8 cellular contexts compared by ENCODE assay signal in the genomic region with DNA sequence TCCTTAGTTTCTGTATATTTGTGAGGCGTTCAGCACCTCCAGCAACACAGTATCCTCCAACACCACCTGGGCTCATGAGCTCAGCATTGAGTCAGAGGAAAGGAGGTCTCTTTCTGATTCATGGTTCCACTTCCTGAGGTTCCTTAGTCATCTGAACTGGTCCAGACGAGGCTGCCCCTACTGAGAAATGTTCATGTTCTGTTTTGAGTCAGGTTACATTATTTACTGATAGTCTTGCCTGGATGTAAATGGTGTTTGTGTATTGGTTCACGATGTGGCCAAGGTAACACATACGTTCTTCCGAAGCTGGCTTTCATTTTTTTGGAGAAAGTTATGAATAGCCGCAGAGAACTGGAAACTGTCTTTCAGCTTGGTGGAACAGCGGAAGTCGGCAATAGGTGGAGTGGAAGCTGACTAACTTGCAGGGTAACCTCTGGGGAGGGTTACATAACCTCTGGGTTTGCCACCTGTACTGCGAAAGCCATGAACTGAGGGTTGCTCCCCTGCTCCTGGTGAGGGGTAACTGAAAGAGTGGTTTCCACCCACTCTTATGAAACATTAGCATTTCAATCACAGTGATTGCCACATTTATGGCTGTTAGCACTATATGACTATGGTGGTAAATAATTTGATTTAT. TPM values are rescaled to one million over a fixed set of nuclear protein-coding genes. Genes with fewer than 3 reads are reported as not detected.
A peak's percentile ranks its signal among the peaks of the same experiment; 100 is the strongest.
DNase-seq lines count a peak whose midpoint lies in the region; ATAC-seq, FAIRE-seq and TF ChIP-seq lines count a peak whose summit lies in the region.

No MANE protein-coding gene starts in this region.

- TF ChIP-seq POLR2A in GM12892 (IDR thresholded peaks at IDR 0.05; ENCODE audit: low read depth, low read length): no peak

- peak; percentile 75 for FAIRE-seq in GM12892 (lab: Jason Lieb, UNC)

- no peaks in the 10 kb centered on the region for H3K27me3 ChIP-seq in mesenchymal stem cell (ENCODE audit: control insufficient read depth in 1 of 2, insufficient read depth in 1 of 2, low read length in 2 of 2)

- no peak overlapping the region for H3K27ac ChIP-seq in mesenchymal stem cell (ENCODE audit: low read length, poor library complexity, severe bottlenecking)

- peak overlapping the region in 1 of 2 experiments; percentile 18 for H2BK12ac ChIP-seq in mesenchymal stem cell (ENCODE audit: low read length in 2 of 2)

- H3K23ac ChIP-seq in mesenchymal stem cell (ENCODE audit: low read length in 2 of 2): no peak overlapping the region

- no peak overlapping the region for H3K14ac ChIP-seq in mesenchymal stem cell (ENCODE audit: low read length in 2 of 2)

- H4K91ac ChIP-seq in mesenchymal stem cell (ENCODE audit: low read length): no peak overlapping the region

- no peak overlapping the region for H4K8ac ChIP-seq in mesenchymal stem cell (ENCODE audit: low read length)

- H2BK15ac ChIP-seq in mesenchymal stem cell (ENCODE audit: low read depth, poor library complexity, severe bottlenecking): no peak overlapping the region

- H2AK5ac ChIP-seq in mesenchymal stem cell (ENCODE audit: low read length, severe bottlenecking): no peak overlapping the region

- peak; percentile 18 for DNase-seq in GM12892 (ENCODE audit: insufficient read length)
- DNase-seq in NK-92 treated with Interleukin-12 subunit alpha and Interleukin-12 subunit beta, amount 100 ng/mL, for 24 hours (lab: John Stamatoyannopoulos, UW): peak; percentile 84
- DNase-seq in activated T-cell treated with anti-CD3 and anti-CD28 coated beads, Interleukin-2, amount 50 U/mL, for 48 hours: peak; percentile 75 to 81
- DNase-seq in mesenchymal stem cell: peak; percentile 70
- DNase-seq in HuH-7 (ENCODE audit: low spot score): no peak
- DNase-seq in anterior cingulate cortex (lab: John Stamatoyannopoulos, UW): no peak
- no peak for DNase-seq in NCI-H146 (lab: John Stamatoyannopoulos, UW)

- 58% methylated on average over 9 of the region's 9 CpGs for WGBS in mesenchymal stem cell

- H3K79me1 ChIP-seq in mesenchymal stem cell (replicated peaks; ENCODE audit: low read length, poor library complexity, severe bottlenecking): no peaks in the 10 kb centered on the region

- ATAC-seq in HG02588 (IDR thresholded peaks at IDR 0.05; ENCODE audit: unreplicated experiment): peak; percentile 71

- H3K9me3 ChIP-seq in mesenchymal stem cell (ENCODE audit: control insufficient read depth, low read length): no peaks in the 10 kb centered on the region

- H2BK5ac ChIP-seq in mesenchymal stem cell (ENCODE audit: low read depth, low read length, poor library complexity, severe bottlenecking): no peak overlapping the region

- no peak overlapping the region for H3K4me3 ChIP-seq in mesenchymal stem cell (ENCODE audit: insufficient read depth in 1 of 2, low read depth in 1 of 2, low read length in 2 of 2)

- H3K18ac ChIP-seq in mesenchymal stem cell (ENCODE audit: low read depth in 1 of 2, low read length in 2 of 2): no peak overlapping the region

- peaks cover 4% of the 10 kb centered on the region for H3K4me1 ChIP-seq in mesenchymal stem cell (ENCODE audit: control insufficient read depth, insufficient read depth, low read depth, low read length)

- H2AFZ ChIP-seq in mesenchymal stem cell (ENCODE audit: low read depth, low read length): no peak overlapping the region

- H3K4me2 ChIP-seq in mesenchymal stem cell (ENCODE audit: low read length, poor library complexity, severe bottlenecking): no peak overlapping the region

- H3K4ac ChIP-seq in mesenchymal stem cell (ENCODE audit: low read depth in 1 of 2, low read length in 2 of 2): no peak overlapping the region

- H3K36me3 ChIP-seq in mesenchymal stem cell (ENCODE audit: control insufficient read depth in 1 of 2, insufficient read depth in 2 of 2, low read depth in 1 of 2, low read length in 2 of 2): no peaks in the 10 kb centered on the region

- peak overlapping the region; percentile 88 for H3K9ac ChIP-seq in mesenchymal stem cell (ENCODE audit: low read length)

- no peak overlapping the region for H2BK120ac ChIP-seq in mesenchymal stem cell (ENCODE audit: low read depth, low read length)

RNA-seq across cellular contexts. Expression of a gene that starts 42.2 kb away (rescaled TPM):
- not detected for polyA plus RNA-seq in GM12892 (2012; ENCODE audit: missing spikeins)
- polyA plus RNA-seq in mesenchymal stem cell (2013, experiment 1 of 2): not detected
- not detected for polyA plus RNA-seq in mesenchymal stem cell (2013, experiment 2 of 2)

RNA-seq across cellular contexts. Expression of a gene that starts 42.2 kb away (rescaled TPM):
- 8.4 TPM for polyA plus RNA-seq in GM12892 (2012; ENCODE audit: missing spikeins)
- 9.8 TPM for polyA plus RNA-seq in mesenchymal stem cell (2013, experiment 1 of 2)
- 10.0 TPM for polyA plus RNA-seq in mesenchymal stem cell (2013, experiment 2 of 2)

Comparison
In these comparisons a context has a peak if more than half of its experiments do, and no peak if none do; other contexts are left out.
1. DNase-seq: peak in GM12892 (single experiment), NK-92 treated with Interleukin-12 subunit alpha and Interleukin-12 subunit beta, amount 100 ng/mL, for 24 hours (single experiment), activated T-cell treated with anti-CD3 and anti-CD28 coated beads, Interleukin-2, amount 50 U/mL, for 48 hours (2 of 2) and mesenchymal stem cell (single experiment); none in HuH-7 (single experiment), anterior cingulate cortex (0 of 58) and NCI-H146 (single experiment).